13 cellular contexts compared by ENCODE assay signal in genomic region chr18:13570856-13571495, GRCh38.
DNase-seq lines count a peak whose midpoint lies in the region; ATAC-seq and TF ChIP-seq lines count a peak whose summit lies in the region.
"Had no signal": no experiment of that assay in that cellular context is flagged by ENCODE, and none has a peak within 500 bp of the region (broad histone marks: within the 10 kb centered on the region; RNA-seq: fewer than 3 reads in every experiment).

No MANE protein-coding gene starts in this region.

- H3K4me2 ChIP-seq in DND-41 (ENCODE audit: insufficient read depth, low read length) (no peak overlapping the region), fibroblast of lung (ENCODE audit: extremely low read depth, insufficient read depth, low read length) (no peak overlapping the region)

- H3K27ac Mint-ChIP-seq in WTC11, result no peak overlapping the region

- no peaks in the 10 kb centered on the region for H3K36me3 Mint-ChIP-seq in WTC11

- POLR2A ChIA-PET in WTC11 (lab: Charles Lee), result interaction anchor here (0.6 kb wide), 1 partner anchor 172 kb away, joined by 3 read pairs; no protein-coding TSS in a partner anchor

- H3K9me3 ChIP-seq in DND-41 (ENCODE audit: insufficient read depth, low read length, severe bottlenecking) (no peaks in the 10 kb centered on the region), fibroblast of lung (ENCODE audit: control insufficient read depth, insufficient read depth, low read depth, low read length) (no peaks in the 10 kb centered on the region)
- H3K9me3 ChIP-seq: pancreas had no signal

- H3K4me1 ChIP-seq in DND-41 (ENCODE audit: insufficient read depth, low read length) (peaks cover 10% of the 10 kb centered on the region; the same call in 1 of the 2 replicates), fibroblast of lung (ENCODE audit: control insufficient read depth, extremely low read depth, insufficient read depth, low read length) (no peaks in the 10 kb centered on the region)
- H3K4me1 ChIP-seq: pancreas had no signal

- H3K27ac ChIP-seq in DND-41 (ENCODE audit: low read length) (peak overlapping the region; percentile 32; the same call in 1 of the 2 replicates), fibroblast of lung (ENCODE audit: insufficient read depth, low read length) (no peak overlapping the region)
- H3K27ac ChIP-seq: pancreas had no signal

- H2AFZ ChIP-seq in DND-41 (ENCODE audit: low read depth, low read length) (no peak overlapping the region), fibroblast of lung (ENCODE audit: low read length) (no peak overlapping the region)

- H3K4me3 ChIP-seq in DND-41 (ENCODE audit: low read depth in 1 of 2, low read length in 2 of 2) (no peak overlapping the region), fibroblast of lung (replicated peaks in 1 of 4; ENCODE audit: control extremely low read depth in 1 of 4, insufficient read depth in 1 of 4, low read depth in 3 of 4, low read length in 4 of 4) (no peak overlapping the region)
- H3K4me3 ChIP-seq: lung, pancreas had no signal

- H3K4me1 Mint-ChIP-seq in WTC11, result peaks cover 9% of the 10 kb centered on the region

- H3K36me3 ChIP-seq in DND-41 (ENCODE audit: insufficient read depth, low read length), result peaks cover 22% of the 10 kb centered on the region
- no peaks in the 10 kb centered on the region for H3K36me3 ChIP-seq in fibroblast of lung (ENCODE audit: control insufficient read depth, insufficient read depth, low read length)
- H3K36me3 ChIP-seq: pancreas had no signal

- peaks cover 91% of the 10 kb centered on the region for H3K79me2 ChIP-seq in DND-41 (ENCODE audit: insufficient read depth, low read length)
- H3K79me2 ChIP-seq in fibroblast of lung (ENCODE audit: control insufficient read depth, insufficient read depth, low read length), result no peaks in the 10 kb centered on the region

- H3K9ac ChIP-seq in DND-41 (ENCODE audit: low read depth, low read length), result no peak overlapping the region
- no peak overlapping the region for H3K9ac ChIP-seq in fibroblast of lung (ENCODE audit: insufficient read depth, low read length)

- H4K20me1 ChIP-seq in DND-41 (ENCODE audit: insufficient read depth, low read length) (peaks cover 38% of the 10 kb centered on the region), fibroblast of lung (ENCODE audit: control insufficient read depth, extremely low read depth, insufficient read depth, low read length) (no peaks in the 10 kb centered on the region)

- no peak overlapping the region for H3K4me3 Mint-ChIP-seq in WTC11
- H3K4me3 Mint-ChIP-seq: central memory CD8-positive, alpha-beta T cell had no signal

- TF ChIP-seq CTCF in DND-41 (IDR thresholded peaks at IDR 0.05; ENCODE audit: borderline replicate concordance, extremely low read depth, low read length, poor library complexity, severe bottlenecking), result no peak
- no peak for TF ChIP-seq CTCF in WTC11 (IDR thresholded peaks at IDR 0.05)
- no peak for TF ChIP-seq CTCF in fibroblast of lung (conservative IDR thresholded peaks at IDR 0.05 in 1 of 2, IDR thresholded peaks at IDR 0.05 in 1 of 2; ENCODE audit: low read depth in 1 of 2, low read length in 2 of 2)

- CTCF ChIA-PET in WTC11 (lab: Charles Lee), result interaction anchor here (1.0 kb wide), 1 partner anchor 458 kb away, joined by 3 read pairs; no protein-coding TSS in a partner anchor

- peak; percentile 47 for DNase-seq in A172 (ENCODE audit: low spot score)
- DNase-seq in DND-41, result no peak
- DNase-seq in WTC11 (ENCODE audit: low spot score), result no peak
- peak; percentile 16 to 68 for DNase-seq in fibroblast of lung (ENCODE audit: low read depth in 2 of 2)
- no peak for DNase-seq in NCI-H1092 treated with DMSO at 0.1 percent for 48 hours (lab: John Stamatoyannopoulos, UW)
- DNase-seq in NCI-H69 (lab: John Stamatoyannopoulos, UW), result no peak
- no peak for DNase-seq in DMS153 (lab: John Stamatoyannopoulos, UW)
- DNase-seq: CD4-positive, alpha-beta memory T cell; NCI-H524; pancreas had no signal

- no peaks in the 10 kb centered on the region; the same call in 1 of the 2 replicates for H3K27me3 Mint-ChIP-seq in WTC11 (ENCODE audit: low read depth)
- H3K27me3 Mint-ChIP-seq: CD4-positive, alpha-beta memory T cell; central memory CD8-positive, alpha-beta T cell had no signal

- H3K27me3 ChIP-seq in DND-41 (ENCODE audit: insufficient read depth, low read length, poor library complexity), result no peaks in the 10 kb centered on the region
- H3K27me3 ChIP-seq in fibroblast of lung (ENCODE audit: control insufficient read depth, insufficient read depth, low read length), result no peaks in the 10 kb centered on the region
- H3K27me3 ChIP-seq: pancreas had no signal

- ATAC-seq in DND-41 (ENCODE audit: insufficient read depth, low read depth), result peak; percentile 68
- ATAC-seq in WTC11, result no peak
- no peak for ATAC-seq in HG03571 (IDR thresholded peaks at IDR 0.05; ENCODE audit: unreplicated experiment)
- ATAC-seq: pancreas had no signal

- H3K9me3 Mint-ChIP-seq in WTC11, result peaks cover 9% of the 10 kb centered on the region
- H3K9me3 Mint-ChIP-seq: CD4-positive, alpha-beta memory T cell; central memory CD8-positive, alpha-beta T cell had no signal

TF ChIP-seq in WTC11, 78 proteins besides CTCF, POLR2A, EP300 and RAD21:
- TF ChIP-seq JUN (CRISPR knock-in tag; IDR thresholded peaks at IDR 0.05) (no peak), ZNF121 (CRISPR knock-in tag; IDR thresholded peaks at IDR 0.05) (peak; percentile 88), ZMAT4 (CRISPR knock-in tag; IDR thresholded peaks at IDR 0.05) (no peak)
TF ChIP-seq in WTC11: peak in this region for 1.

Comparison
In these comparisons a context has a peak if more than half of its experiments do, and no peak if none do; other contexts are left out.
1. DNase-seq: peak in A172 (single experiment) and fibroblast of lung (2 of 2); none in DND-41 (single experiment), WTC11 (single experiment), NCI-H1092 treated with DMSO at 0.1 percent for 48 hours (single experiment), NCI-H69 (single experiment) and DMS153 (single experiment).